19 cellular contexts compared by ENCODE assay signal in the genomic region with DNA sequence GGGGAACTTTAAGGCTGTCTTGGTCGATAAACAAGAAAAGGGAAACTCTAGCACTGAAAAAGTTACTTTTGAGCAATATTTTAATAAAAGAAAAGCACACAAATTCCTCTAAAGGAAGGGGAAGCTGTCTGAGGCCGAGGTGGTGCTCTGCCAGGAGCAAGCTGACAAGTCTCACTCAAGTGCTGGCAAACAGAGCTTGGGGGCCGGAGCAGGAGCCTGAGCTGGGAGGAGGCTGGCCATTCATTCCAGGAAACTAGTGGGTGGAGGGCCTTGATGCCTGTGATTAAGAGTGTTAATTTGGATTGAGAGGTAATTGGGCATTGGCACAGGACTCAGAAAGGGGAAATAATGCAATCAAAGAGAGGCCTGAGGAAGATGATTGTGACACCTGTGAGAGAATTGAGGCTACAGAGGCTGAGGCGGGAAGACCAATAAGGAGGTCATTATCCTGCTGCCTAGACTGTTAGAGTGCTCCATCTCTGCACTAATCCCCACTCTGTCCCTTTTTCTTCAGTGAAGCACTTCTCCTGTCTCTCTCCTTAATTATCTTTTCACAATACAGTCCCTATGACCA.
DNase-seq lines count a peak whose midpoint lies in the region; ATAC-seq, FAIRE-seq and TF ChIP-seq lines count a peak whose summit lies in the region.
"Had no signal": no experiment of that assay in that cellular context is flagged by ENCODE, and none has a peak within 500 bp of the region (broad histone marks: within the 10 kb centered on the region; RNA-seq: fewer than 3 reads in every experiment).

No MANE protein-coding gene starts in this region.

- in situ Hi-C loops in HepG2 (cut with HindIII; ENCODE audit: extremely low pct_ligation_motif_present, low pct_unique_long_range_greater_than_20kb): no loop called here

- H4K20me1 ChIP-seq in endothelial cell of umbilical vein (replicated peaks; ENCODE audit: control insufficient read depth, extremely low read depth, insufficient read depth, low read length) (no peaks in the 10 kb centered on the region), HepG2 (ENCODE audit: insufficient read depth, low read length) (no peaks in the 10 kb centered on the region)

- H3K18ac ChIP-seq in mesendoderm (ENCODE audit: low read length): no peak overlapping the region

- no peak overlapping the region for H2BK5ac ChIP-seq in mesendoderm (ENCODE audit: low read length)

- BruUV-seq in endothelial cell of umbilical vein (replicated peaks; lab: Mats Ljungman, UMichigan) (no TSS peak), HepG2 (replicated peaks; lab: Mats Ljungman, UMichigan) (no TSS peak)

- H3K4me3 ChIP-seq in endothelial cell of umbilical vein (replicated peaks in 1 of 3; ENCODE audit: insufficient read depth in 1 of 3, low read depth in 1 of 3, low read length in 3 of 3) (no peak overlapping the region), mesendoderm (ENCODE audit: low read length) (no peak overlapping the region), MG63 (no peak overlapping the region), HepG2 (replicated peaks in 1 of 3; ENCODE audit: insufficient read depth in 1 of 3, low read depth in 2 of 3, low read length in 3 of 3) (no peak overlapping the region)
- H3K4me3 ChIP-seq: pancreas had no signal

- FAIRE-seq in endothelial cell of umbilical vein (lab: Jason Lieb, UNC) (no peak), HepG2 (lab: Jason Lieb, UNC) (no peak)
- FAIRE-seq: HTR-8/SVneo, pancreas had no signal

- peak; percentile 8 for DNase-seq in CD1c-positive myeloid dendritic cell (ENCODE audit: extremely low spot score)
- DNase-seq in NCI-H2227 (lab: John Stamatoyannopoulos, UW; ENCODE audit: unreplicated experiment): peak; percentile 86
- peak; percentile 35 for DNase-seq in endothelial cell of umbilical vein (ENCODE audit: low read depth, low spot score)
- DNase-seq in mesendoderm: peak; percentile 38
- no peak for DNase-seq in head of caudate nucleus
- no peak for DNase-seq in MG63
- DNase-seq in HepG2 (ENCODE audit: low spot score): no peak
- DNase-seq: activated B cell treated with CpG ODN at 0.5 μM for 24 hours; activated naive CD8-positive, alpha-beta T cell treated with anti-CD3 and anti-CD28 coated beads, Interleukin-2, amount 10 ng/mL, durations not matched to agents 7 days and 5 days; AML-193; brain microvascular endothelial cell; foreskin melanocyte; Kasumi-1; NCI-H146; pancreas; stimulated activated CD4-positive, alpha-beta T cell treated with anti-CD3 and anti-CD28 coated beads, Interleukin-4, amount 100 ng/mL, for 24 hours; T-helper 2 cell had no signal

- TF ChIP-seq CTCF in endothelial cell of umbilical vein (IDR thresholded peaks at IDR 0.05; ENCODE audit: extremely low read depth in 1 of 2, insufficient read depth in 1 of 2, low read depth in 1 of 2, low read length in 2 of 2) (no peak), HepG2 (CRISPR knock-in tag; IDR thresholded peaks at IDR 0.05) (no peak)

- H3K4me1 ChIP-seq in endothelial cell of umbilical vein (ENCODE audit: control insufficient read depth, extremely low read depth, insufficient read depth, low read length): no peaks in the 10 kb centered on the region
- no peaks in the 10 kb centered on the region for H3K4me1 ChIP-seq in mesendoderm (ENCODE audit: control insufficient read depth, low read depth, low read length)
- no peaks in the 10 kb centered on the region for H3K4me1 ChIP-seq in HepG2 (ENCODE audit: insufficient read depth, low read length)
- H3K4me1 ChIP-seq: pancreas had no signal

- no peak overlapping the region for H4K5ac ChIP-seq in mesendoderm (ENCODE audit: low read length)

- no peak for TF ChIP-seq POLR2A in endothelial cell of umbilical vein (IDR thresholded peaks at IDR 0.05; ENCODE audit: low read depth, low read length)
- TF ChIP-seq POLR2A in HepG2 (IDR thresholded peaks at IDR 0.05; ENCODE audit: insufficient read depth in 1 of 2, low read depth in 2 of 2, low read length in 2 of 2): no peak

- H2AFZ ChIP-seq in endothelial cell of umbilical vein (ENCODE audit: low read depth, low read length): peak overlapping the region; percentile 41
- H2AFZ ChIP-seq in HepG2 (ENCODE audit: low read length): no peak overlapping the region

- CTCF ChIA-PET in endothelial cell of umbilical vein (lab: Charles Lee): interaction anchor here (1.0 to 2.5 kb wide), 4 partner anchors 14 to 440 kb away, joined by 3 to 9 read pairs (median 3); no protein-coding TSS in a partner anchor
- CTCF ChIA-PET in HepG2 (lab: Yijun Ruan, JAX; ENCODE audit: low intra/inter-chr PET ratio, low total read pairs): no interaction called here

- H3K79me1 ChIP-seq in mesendoderm (ENCODE audit: low read length): no peaks in the 10 kb centered on the region

- no peak for TF ChIP-seq EP300 in HepG2 (IDR thresholded peaks at IDR 0.05; ENCODE audit: low read depth in 2 of 2, low read length in 2 of 2)
- no peak for TF ChIP-seq EP300 in HepG2 (CRISPR knock-in tag; IDR thresholded peaks at IDR 0.05; ENCODE audit: borderline replicate concordance)

- no peak overlapping the region for H3K4ac ChIP-seq in mesendoderm (ENCODE audit: low read depth, low read length)

- no peak overlapping the region for H3K56ac ChIP-seq in mesendoderm (ENCODE audit: low read length)

- intact Hi-C loops in endothelial cell of umbilical vein (cut with micrococcal nuclease): no loop called here
- intact Hi-C loops in head of caudate nucleus (cut with DNase I): no loop called here
- intact Hi-C loops in HepG2 (cut with micrococcal nuclease; ENCODE audit: unreplicated experiment): no loop called here

- no peaks in the 10 kb centered on the region for H3K9me3 ChIP-seq in endothelial cell of umbilical vein (replicated peaks; ENCODE audit: control insufficient read depth, insufficient read depth, low read length)
- no peaks in the 10 kb centered on the region for H3K9me3 ChIP-seq in MG63
- no peaks in the 10 kb centered on the region for H3K9me3 ChIP-seq in HepG2 (ENCODE audit: low read length)
- H3K9me3 ChIP-seq: pancreas had no signal

- no CpG with 5 or more reads among the region's 4 CpGs for WGBS in mesendoderm (ENCODE audit: extremely low coverage, insufficient coverage, low lambda C conversion rate)
- WGBS in HepG2 (ENCODE audit: low lambda C conversion rate): 4% methylated on average over 4 of the region's 4 CpGs

- no peaks in the 10 kb centered on the region for H3K36me3 ChIP-seq in endothelial cell of umbilical vein (ENCODE audit: control insufficient read depth in 2 of 2, extremely low read depth in 1 of 2, insufficient read depth in 2 of 2, low read length in 2 of 2)
- no peaks in the 10 kb centered on the region for H3K36me3 ChIP-seq in mesendoderm (ENCODE audit: control insufficient read depth, insufficient read depth, low read length)
- no peaks in the 10 kb centered on the region for H3K36me3 ChIP-seq in MG63
- H3K36me3 ChIP-seq in HepG2 (replicated peaks in 1 of 2; ENCODE audit: control insufficient read depth in 1 of 2, insufficient read depth in 2 of 2, low read length in 2 of 2): no peaks in the 10 kb centered on the region
- H3K36me3 ChIP-seq: brain microvascular endothelial cell, pancreas had no signal

- no peak overlapping the region for H2BK120ac ChIP-seq in mesendoderm (ENCODE audit: low read depth, low read length)

- H3K27me3 ChIP-seq in endothelial cell of umbilical vein (ENCODE audit: control insufficient read depth in 2 of 2, insufficient read depth in 2 of 2, low read length in 2 of 2) (no peaks in the 10 kb centered on the region), mesendoderm (ENCODE audit: insufficient read depth, low read length, poor library complexity) (peaks cover 2% of the 10 kb centered on the region), MG63 (no peaks in the 10 kb centered on the region), HepG2 (ENCODE audit: control insufficient read depth in 1 of 2, insufficient read depth in 2 of 2, low read length in 2 of 2) (no peaks in the 10 kb centered on the region)
- H3K27me3 ChIP-seq: brain microvascular endothelial cell, pancreas had no signal

- H3K9ac ChIP-seq in endothelial cell of umbilical vein (replicated peaks; ENCODE audit: extremely low read depth, insufficient read depth, low read length): no peak overlapping the region
- H3K9ac ChIP-seq in mesendoderm (ENCODE audit: low read length): no peak overlapping the region
- H3K9ac ChIP-seq in HepG2 (ENCODE audit: insufficient read depth, low read depth, low read length): no peak overlapping the region

- no peak overlapping the region for H2BK15ac ChIP-seq in mesendoderm (replicated peaks; ENCODE audit: low read depth)

- ATAC-seq in GM18873 (IDR thresholded peaks at IDR 0.05; ENCODE audit: low FRiP score, unreplicated experiment) (no peak), HepG2 (no peak)
- ATAC-seq: pancreas had no signal

- dilution Hi-C loops in endothelial cell of umbilical vein (cut with MboI; ENCODE audit: extremely low pct_ligation_motif_present, low sequenced_read_pairs): no loop called here

- no peak overlapping the region for H2AK5ac ChIP-seq in mesendoderm (ENCODE audit: low read length)

- H3K4me2 ChIP-seq in endothelial cell of umbilical vein (ENCODE audit: insufficient read depth, low read length): no peak overlapping the region
- H3K4me2 ChIP-seq in mesendoderm (ENCODE audit: low read length): no peak overlapping the region
- H3K4me2 ChIP-seq in HepG2 (ENCODE audit: low read depth, low read length): no peak overlapping the region

- H3K79me2 ChIP-seq in endothelial cell of umbilical vein (ENCODE audit: control insufficient read depth, insufficient read depth, low read length): no peaks in the 10 kb centered on the region
- H3K79me2 ChIP-seq in mesendoderm (ENCODE audit: control insufficient read depth, insufficient read depth, low read length): no peaks in the 10 kb centered on the region
- no peaks in the 10 kb centered on the region for H3K79me2 ChIP-seq in HepG2 (ENCODE audit: insufficient read depth, low read length)

- H3K23ac ChIP-seq in mesendoderm (ENCODE audit: low read length): no peak overlapping the region

- no peaks in the 10 kb centered on the region for H3K9me1 ChIP-seq in endothelial cell of umbilical vein (replicated peaks; ENCODE audit: control insufficient read depth, extremely low read depth, insufficient read depth, low read length)

- POLR2A ChIA-PET in endothelial cell of umbilical vein (lab: Charles Lee) (no interaction called here), HepG2 (lab: Yijun Ruan, JAX) (no interaction called here)

- no peak overlapping the region for H3K27ac ChIP-seq in endothelial cell of umbilical vein (ENCODE audit: insufficient read depth, low read depth, low read length)
- no peak overlapping the region for H3K27ac ChIP-seq in mesendoderm (ENCODE audit: low read depth, low read length)
- no peak overlapping the region for H3K27ac ChIP-seq in HepG2 (ENCODE audit: extremely low read length, insufficient read depth, low read length)
- H3K27ac ChIP-seq: brain microvascular endothelial cell, pancreas had no signal

- no peak overlapping the region for H4K8ac ChIP-seq in mesendoderm (ENCODE audit: low read depth, low read length)

- TF ChIP-seq RAD21 in HepG2 (CRISPR knock-in tag; IDR thresholded peaks at IDR 0.05): no peak

TF ChIP-seq in endothelial cell of umbilical vein, 7 proteins besides CTCF, POLR2A, EP300 and RAD21 (continues in another document):
- no peak for TF ChIP-seq MYC (IDR thresholded peaks at IDR 0.05; ENCODE audit: low read depth, low read length)

TF ChIP-seq in HepG2, 621 proteins besides CTCF, POLR2A, EP300 and RAD21 (continues in another document):
- TF ChIP-seq ZNF563 (CRISPR knock-in tag; IDR thresholded peaks at IDR 0.05) (no peak), HCFC1 (IDR thresholded peaks at IDR 0.05; ENCODE audit: low read depth, low read length) (no peak)

Comparison
In these comparisons a context has a peak if more than half of its experiments do, and no peak if none do; other contexts are left out.
1. DNase-seq: peak in CD1c-positive myeloid dendritic cell (single experiment), NCI-H2227 (single experiment), endothelial cell of umbilical vein (single experiment) and mesendoderm (single experiment); none in head of caudate nucleus (0 of 42), MG63 (single experiment) and HepG2 (single experiment).